8 cellular contexts compared by ENCODE assay signal in the genomic region with DNA sequence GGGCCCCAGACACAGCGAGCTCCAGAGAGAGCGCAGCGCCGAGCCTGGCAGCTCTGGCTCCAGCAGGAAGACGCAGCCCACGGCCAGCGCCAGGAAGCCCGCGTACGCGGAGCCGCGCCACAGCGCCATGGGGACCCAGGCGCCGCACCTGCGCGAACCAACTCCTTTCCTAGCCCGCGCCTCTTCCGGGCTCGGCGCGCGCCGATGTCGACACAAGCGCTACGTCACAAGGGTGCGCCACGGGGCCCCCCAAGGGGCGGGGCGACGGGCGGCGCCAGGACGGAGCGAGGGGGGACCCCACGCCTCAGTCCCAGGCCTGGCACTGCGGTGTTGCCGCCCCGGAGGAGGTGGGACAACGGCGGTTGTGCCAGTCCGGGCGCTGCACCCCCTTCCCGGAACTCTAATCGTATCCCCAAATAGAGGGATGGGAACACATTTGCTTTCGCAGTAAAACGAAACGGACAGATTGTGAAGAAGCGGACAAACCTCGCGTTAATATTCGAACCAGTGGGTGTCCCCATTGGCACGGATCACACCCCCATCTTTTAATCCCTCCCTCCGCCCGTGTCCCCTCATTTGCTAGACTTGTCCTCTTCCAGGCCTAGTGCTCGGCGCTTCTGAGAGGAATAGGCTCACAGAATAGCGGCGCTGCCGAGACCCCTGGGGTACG. TPM values are rescaled to one million over a fixed set of nuclear protein-coding genes. Genes with fewer than 3 reads are reported as not detected.
DNase-seq lines count a peak whose midpoint lies in the region; ATAC-seq and TF ChIP-seq lines count a peak whose summit lies in the region.

A gene (minus strand): TSS at position 196 of the 670 bp plus-strand sequence. CDS start 67 bp downstream, at position 129.

- TF ChIP-seq CTCF in SK-N-SH (IDR thresholded peaks at IDR 0.05), result no peak

- H3K4me1 ChIP-seq in SK-N-SH (ENCODE audit: control insufficient read depth in 1 of 2, insufficient read depth in 2 of 2, low read depth in 1 of 2, low read length in 1 of 2), result peaks cover 0 to 21% of the 10 kb centered on the region in 2 experiments; a peak in 2 of 4 replicates

- peaks cover 14% of the 10 kb centered on the region for H3F3A ChIP-seq in SK-N-SH (replicated peaks; ENCODE audit: insufficient read depth)

- DNase-seq in NCI-H1092 (lab: John Stamatoyannopoulos, UW) (peak; percentile 79), SK-N-SH (peak; percentile 99), germinal center (ENCODE audit: low spot score) (peak; percentile 98), nucleus accumbens (lab: John Stamatoyannopoulos, UW) (peak in 55 of 56 donors; percentile 55 to 98 (median 89)), superior temporal gyrus (ENCODE audit: extremely low spot score) (peak; percentile 93)
- DNase-seq in activated naive CD4-positive, alpha-beta T cell treated with anti-CD3 and anti-CD28 coated beads, Interleukin-2, amount 50 U/mL, for 16 hours, result peak; percentile 93

- no peak for TF ChIP-seq EP300 in SK-N-SH (IDR thresholded peaks at IDR 0.05; ENCODE audit: borderline replicate concordance in 1 of 2, low read depth in 1 of 2, low read length in 1 of 2)

- under 1% methylated on average over 39 of the region's 64 CpGs for WGBS in SK-N-SH (ENCODE audit: low lambda C conversion rate)

- H3K9me3 ChIP-seq in SK-N-SH, result no peaks in the 10 kb centered on the region

- H2AFZ ChIP-seq in SK-N-SH (ENCODE audit: low read depth), result peak within 1 kb of the TSS; percentile 87

- H3K79me2 ChIP-seq in SK-N-SH (ENCODE audit: insufficient read depth), result peaks cover 48% of the 10 kb centered on the region

- H3K27ac ChIP-seq in SK-N-SH (ENCODE audit: low read depth in 2 of 2, low read length in 1 of 2), result peak within 1 kb of the TSS; percentile 92 to 97

- H3K36me3 ChIP-seq in SK-N-SH (replicated peaks in 1 of 2; ENCODE audit: control insufficient read depth in 1 of 2, insufficient read depth in 2 of 2, low read length in 1 of 2), result peaks cover 0 to 7% of the 10 kb centered on the region in 2 experiments

- peak within 1 kb of the TSS; percentile 80 for H3K4me3 ChIP-seq in GM08714 (ENCODE audit: low read length)
- H3K4me3 ChIP-seq in SK-N-SH (ENCODE audit: low read depth in 2 of 2, low read length in 1 of 2), result peak within 1 kb of the TSS; percentile 85 to 98

- no peaks in the 10 kb centered on the region for H3K27me3 ChIP-seq in SK-N-SH (ENCODE audit: insufficient read depth)

- no peaks in the 10 kb centered on the region for H3K9me2 ChIP-seq in SK-N-SH

- peak within 1 kb of the TSS; percentile 85 for H3K9ac ChIP-seq in SK-N-SH

- H3K4me2 ChIP-seq in SK-N-SH, result peak within 1 kb of the TSS; percentile 80

- ATAC-seq in HG02588 (IDR thresholded peaks at IDR 0.05; ENCODE audit: unreplicated experiment), result peak; percentile 76

- CTCF ChIA-PET in SK-N-SH (lab: Yijun Ruan, JAX), result interaction anchor here (0.9 to 1.7 kb wide), 6 partner anchors 13 to 490 kb away, joined by 3 to 5 read pairs (median 4); no protein-coding TSS in a partner anchor

- H4K20me1 ChIP-seq in SK-N-SH (ENCODE audit: insufficient read depth), result 0 out of 2 replicates have a peak, but pooled peaks cover 3% of the 10 kb centered on the region

- TF ChIP-seq RAD21 in SK-N-SH (IDR thresholded peaks at IDR 0.05; ENCODE audit: low read length), result no peak

- POLR2A ChIA-PET in SK-N-SH (lab: Yijun Ruan, JAX), result no interaction called here

TF ChIP-seq in SK-N-SH, 30 proteins besides CTCF, POLR2A, EP300 and RAD21 (continues in another document):
- TF ChIP-seq, protein P1, sequence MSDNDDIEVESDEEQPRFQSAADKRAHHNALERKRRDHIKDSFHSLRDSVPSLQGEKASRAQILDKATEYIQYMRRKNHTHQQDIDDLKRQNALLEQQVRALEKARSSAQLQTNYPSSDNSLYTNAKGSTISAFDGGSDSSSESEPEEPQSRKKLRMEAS (IDR thresholded peaks at IDR 0.05; ENCODE audit: low read depth), result peak; percentile 70
- no peak for TF ChIP-seq SMC3 (IDR thresholded peaks at IDR 0.05; ENCODE audit: low read depth, low read length)
- TF ChIP-seq TEAD4 (IDR thresholded peaks at IDR 0.05; ENCODE audit: borderline replicate concordance, insufficient read depth), result no peak
- TF ChIP-seq RCOR1 (IDR thresholded peaks at IDR 0.05; ENCODE audit: low read length), result peak; percentile 41; the same call in 1 of the 2 replicates
- peak; percentile 68 for TF ChIP-seq NRF1 (IDR thresholded peaks at IDR 0.05; ENCODE audit: low read depth, low read length)
- TF ChIP-seq, protein P2, sequence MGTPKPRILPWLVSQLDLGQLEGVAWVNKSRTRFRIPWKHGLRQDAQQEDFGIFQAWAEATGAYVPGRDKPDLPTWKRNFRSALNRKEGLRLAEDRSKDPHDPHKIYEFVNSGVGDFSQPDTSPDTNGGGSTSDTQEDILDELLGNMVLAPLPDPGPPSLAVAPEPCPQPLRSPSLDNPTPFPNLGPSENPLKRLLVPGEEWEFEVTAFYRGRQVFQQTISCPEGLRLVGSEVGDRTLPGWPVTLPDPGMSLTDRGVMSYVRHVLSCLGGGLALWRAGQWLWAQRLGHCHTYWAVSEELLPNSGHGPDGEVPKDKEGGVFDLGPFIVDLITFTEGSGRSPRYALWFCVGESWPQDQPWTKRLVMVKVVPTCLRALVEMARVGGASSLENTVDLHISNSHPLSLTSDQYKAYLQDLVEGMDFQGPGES (IDR thresholded peaks at IDR 0.05; ENCODE audit: low read depth, low read length), result no peak
- TF ChIP-seq POLR2AphosphoS5 (IDR thresholded peaks at IDR 0.05; ENCODE audit: low read depth, low read length), result peak; percentile 90
- TF ChIP-seq ELF1 (IDR thresholded peaks at IDR 0.05), result peak; percentile 99
- peak; percentile 67 for TF ChIP-seq GABPA (IDR thresholded peaks at IDR 0.05; ENCODE audit: low read depth)
- TF ChIP-seq CHD2 (IDR thresholded peaks at IDR 0.05; ENCODE audit: low read length, partially characterized antibody), result peak; percentile 85
- no peak for TF ChIP-seq FOSL2 (IDR thresholded peaks at IDR 0.05; ENCODE audit: borderline replicate concordance, low read depth)
- TF ChIP-seq, protein P3, sequence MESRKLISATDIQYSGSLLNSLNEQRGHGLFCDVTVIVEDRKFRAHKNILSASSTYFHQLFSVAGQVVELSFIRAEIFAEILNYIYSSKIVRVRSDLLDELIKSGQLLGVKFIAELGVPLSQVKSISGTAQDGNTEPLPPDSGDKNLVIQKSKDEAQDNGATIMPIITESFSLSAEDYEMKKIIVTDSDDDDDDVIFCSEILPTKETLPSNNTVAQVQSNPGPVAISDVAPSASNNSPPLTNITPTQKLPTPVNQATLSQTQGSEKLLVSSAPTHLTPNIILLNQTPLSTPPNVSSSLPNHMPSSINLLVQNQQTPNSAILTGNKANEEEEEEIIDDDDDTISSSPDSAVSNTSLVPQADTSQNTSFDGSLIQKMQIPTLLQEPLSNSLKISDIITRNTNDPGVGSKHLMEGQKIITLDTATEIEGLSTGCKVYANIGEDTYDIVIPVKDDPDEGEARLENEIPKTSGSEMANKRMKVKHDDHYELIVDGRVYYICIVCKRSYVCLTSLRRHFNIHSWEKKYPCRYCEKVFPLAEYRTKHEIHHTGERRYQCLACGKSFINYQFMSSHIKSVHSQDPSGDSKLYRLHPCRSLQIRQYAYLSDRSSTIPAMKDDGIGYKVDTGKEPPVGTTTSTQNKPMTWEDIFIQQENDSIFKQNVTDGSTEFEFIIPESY (IDR thresholded peaks at IDR 0.05; ENCODE audit: borderline replicate concordance, low read depth), result peak; percentile 85
- TF ChIP-seq, protein P4, sequence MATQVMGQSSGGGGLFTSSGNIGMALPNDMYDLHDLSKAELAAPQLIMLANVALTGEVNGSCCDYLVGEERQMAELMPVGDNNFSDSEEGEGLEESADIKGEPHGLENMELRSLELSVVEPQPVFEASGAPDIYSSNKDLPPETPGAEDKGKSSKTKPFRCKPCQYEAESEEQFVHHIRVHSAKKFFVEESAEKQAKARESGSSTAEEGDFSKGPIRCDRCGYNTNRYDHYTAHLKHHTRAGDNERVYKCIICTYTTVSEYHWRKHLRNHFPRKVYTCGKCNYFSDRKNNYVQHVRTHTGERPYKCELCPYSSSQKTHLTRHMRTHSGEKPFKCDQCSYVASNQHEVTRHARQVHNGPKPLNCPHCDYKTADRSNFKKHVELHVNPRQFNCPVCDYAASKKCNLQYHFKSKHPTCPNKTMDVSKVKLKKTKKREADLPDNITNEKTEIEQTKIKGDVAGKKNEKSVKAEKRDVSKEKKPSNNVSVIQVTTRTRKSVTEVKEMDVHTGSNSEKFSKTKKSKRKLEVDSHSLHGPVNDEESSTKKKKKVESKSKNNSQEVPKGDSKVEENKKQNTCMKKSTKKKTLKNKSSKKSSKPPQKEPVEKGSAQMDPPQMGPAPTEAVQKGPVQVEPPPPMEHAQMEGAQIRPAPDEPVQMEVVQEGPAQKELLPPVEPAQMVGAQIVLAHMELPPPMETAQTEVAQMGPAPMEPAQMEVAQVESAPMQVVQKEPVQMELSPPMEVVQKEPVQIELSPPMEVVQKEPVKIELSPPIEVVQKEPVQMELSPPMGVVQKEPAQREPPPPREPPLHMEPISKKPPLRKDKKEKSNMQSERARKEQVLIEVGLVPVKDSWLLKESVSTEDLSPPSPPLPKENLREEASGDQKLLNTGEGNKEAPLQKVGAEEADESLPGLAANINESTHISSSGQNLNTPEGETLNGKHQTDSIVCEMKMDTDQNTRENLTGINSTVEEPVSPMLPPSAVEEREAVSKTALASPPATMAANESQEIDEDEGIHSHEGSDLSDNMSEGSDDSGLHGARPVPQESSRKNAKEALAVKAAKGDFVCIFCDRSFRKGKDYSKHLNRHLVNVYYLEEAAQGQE (IDR thresholded peaks at IDR 0.05; ENCODE audit: low read depth, low read length), result 0 out of 2 replicates have a peak, but pooled peaks have one; percentile 16
- TF ChIP-seq FOXM1 (IDR thresholded peaks at IDR 0.05; ENCODE audit: low read depth), result no peak
- TF ChIP-seq FOXJ3 (CRISPR knock-in tag; IDR thresholded peaks at IDR 0.05), result no peak
- TF ChIP-seq JUND (IDR thresholded peaks at IDR 0.05), result no peak
- peak; percentile 85 for TF ChIP-seq SIN3A (IDR thresholded peaks at IDR 0.05; ENCODE audit: borderline replicate concordance, low read depth, low read length)
- TF ChIP-seq, protein P5, sequence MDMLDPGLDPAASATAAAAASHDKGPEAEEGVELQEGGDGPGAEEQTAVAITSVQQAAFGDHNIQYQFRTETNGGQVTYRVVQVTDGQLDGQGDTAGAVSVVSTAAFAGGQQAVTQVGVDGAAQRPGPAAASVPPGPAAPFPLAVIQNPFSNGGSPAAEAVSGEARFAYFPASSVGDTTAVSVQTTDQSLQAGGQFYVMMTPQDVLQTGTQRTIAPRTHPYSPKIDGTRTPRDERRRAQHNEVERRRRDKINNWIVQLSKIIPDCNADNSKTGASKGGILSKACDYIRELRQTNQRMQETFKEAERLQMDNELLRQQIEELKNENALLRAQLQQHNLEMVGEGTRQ (IDR thresholded peaks at IDR 0.05; ENCODE audit: borderline replicate concordance, low read depth, low read length), result no peak
- peak; percentile 59 for TF ChIP-seq YY1 (IDR thresholded peaks at IDR 0.05; ENCODE audit: low read depth)
- no peak; the same call in 1 of the 2 replicates for TF ChIP-seq TCF12 (IDR thresholded peaks at IDR 0.05)

RNA-seq across cellular contexts. Expression of the gene that starts here (rescaled TPM):
- 57.3 and 70.7 TPM in 2 replicates for polyA plus RNA-seq in SK-N-SH (2012; rRNA removed)
- 37.8 and 49.9 TPM in 2 replicates for polyA plus RNA-seq in SK-N-SH (2012; cell fraction: cytosol; rRNA removed)
- 71.6 and 125 TPM in 2 replicates for polyA plus RNA-seq in SK-N-SH (2012; cell fraction: nucleus; rRNA removed)

Comparison
In these comparisons a context has a peak if more than half of its experiments do, and no peak if none do; other contexts are left out.
1. Peak in every context shown above with its lines: DNase-seq, ATAC-seq, H3K4me3 ChIP-seq and H3K27ac ChIP-seq.